1 cellular context compared by ENCODE assay signal in the genomic region with DNA sequence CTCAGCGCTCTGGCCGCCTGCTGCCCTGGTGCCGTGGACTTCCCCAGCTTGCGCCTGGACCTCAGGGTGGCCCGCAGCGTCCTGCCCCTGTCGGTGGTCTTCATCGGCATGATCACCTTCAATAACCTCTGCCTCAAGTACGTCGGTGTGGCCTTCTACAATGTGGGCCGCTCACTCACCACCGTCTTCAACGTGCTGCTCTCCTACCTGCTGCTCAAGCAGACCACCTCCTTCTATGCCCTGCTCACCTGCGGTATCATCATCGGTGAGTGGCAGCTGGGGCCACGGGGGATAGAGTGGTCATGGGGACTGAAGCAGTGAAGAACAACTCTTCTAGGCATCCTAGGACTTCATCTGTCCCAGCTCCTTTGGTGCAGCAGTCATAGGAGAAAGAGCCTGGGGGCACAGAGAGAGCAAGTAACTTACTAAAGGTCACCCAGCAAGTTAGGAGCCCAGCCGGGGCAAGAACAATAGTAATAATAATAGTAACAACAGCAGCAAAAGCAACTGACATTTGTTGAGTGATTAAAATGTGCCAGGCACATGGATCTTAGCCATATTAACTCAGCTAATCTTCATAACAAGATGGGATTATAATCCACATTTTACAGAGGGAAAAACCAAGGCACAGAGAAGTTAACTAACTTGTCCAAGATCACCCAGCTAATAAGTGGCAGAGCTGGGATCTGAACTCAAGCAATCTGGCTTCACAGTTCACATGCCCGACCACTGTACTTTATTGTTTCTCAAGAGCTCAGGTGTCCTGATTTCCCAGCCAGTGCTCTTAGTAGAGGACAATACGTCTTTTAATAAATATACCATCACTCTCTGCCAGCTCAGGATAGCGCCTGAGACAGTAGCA.
TF ChIP-seq lines count a peak whose summit lies in the region.

No MANE protein-coding gene starts in this region.

TF ChIP-seq in H1, 55 proteins besides CTCF, POLR2A, EP300 and RAD21:
- TF ChIP-seq EZH2 (IDR thresholded peaks at IDR 0.05; ENCODE audit: low read depth, low read length, severe bottlenecking) (no peak), SP4 (IDR thresholded peaks at IDR 0.05; ENCODE audit: low read length) (no peak), POLR2AphosphoS5 (IDR thresholded peaks at IDR 0.05; ENCODE audit: low read depth, low read length) (no peak), GTF2F1 (IDR thresholded peaks at IDR 0.05; ENCODE audit: borderline replicate concordance, low read depth, low read length) (no peak), ASH2L (IDR thresholded peaks at IDR 0.05; ENCODE audit: low read length) (no peak), ZNF274 (IDR thresholded peaks at IDR 0.05; ENCODE audit: borderline replicate concordance, extremely low read depth, low read length) (no peak), SP1 (IDR thresholded peaks at IDR 0.05; ENCODE audit: low read depth, low read length) (no peak), SUZ12 (IDR thresholded peaks at IDR 0.05; ENCODE audit: low read length) (no peak), TBP (IDR thresholded peaks at IDR 0.05; ENCODE audit: low read depth, low read length) (no peak), KDM1A (IDR thresholded peaks at IDR 0.05; ENCODE audit: borderline replicate concordance, low read length) (no peak), GABPA (IDR thresholded peaks at IDR 0.05; ENCODE audit: borderline replicate concordance, insufficient read depth, low read length) (no peak), HDAC2 (IDR thresholded peaks at IDR 0.05; ENCODE audit: borderline replicate concordance in 1 of 2, low read depth in 2 of 2, low read length in 2 of 2) (no peak), BRCA1 (IDR thresholded peaks at IDR 0.05; ENCODE audit: low read depth, low read length) (no peak), KDM4A (IDR thresholded peaks at IDR 0.05; ENCODE audit: low read depth, low read length, severe bottlenecking) (no peak), NRF1 (IDR thresholded peaks at IDR 0.05; ENCODE audit: low read depth, low read length) (no peak), CEBPB (IDR thresholded peaks at IDR 0.05; ENCODE audit: low read depth, low read length) (no peak), NANOG (IDR thresholded peaks at IDR 0.05; ENCODE audit: insufficient read depth, low read depth, low read length, poor library complexity, severe bottlenecking) (no peak)
- TF ChIP-seq, protein P1, sequence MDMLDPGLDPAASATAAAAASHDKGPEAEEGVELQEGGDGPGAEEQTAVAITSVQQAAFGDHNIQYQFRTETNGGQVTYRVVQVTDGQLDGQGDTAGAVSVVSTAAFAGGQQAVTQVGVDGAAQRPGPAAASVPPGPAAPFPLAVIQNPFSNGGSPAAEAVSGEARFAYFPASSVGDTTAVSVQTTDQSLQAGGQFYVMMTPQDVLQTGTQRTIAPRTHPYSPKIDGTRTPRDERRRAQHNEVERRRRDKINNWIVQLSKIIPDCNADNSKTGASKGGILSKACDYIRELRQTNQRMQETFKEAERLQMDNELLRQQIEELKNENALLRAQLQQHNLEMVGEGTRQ (IDR thresholded peaks at IDR 0.05; ENCODE audit: low read length) = no peak
- TF ChIP-seq, protein P2, sequence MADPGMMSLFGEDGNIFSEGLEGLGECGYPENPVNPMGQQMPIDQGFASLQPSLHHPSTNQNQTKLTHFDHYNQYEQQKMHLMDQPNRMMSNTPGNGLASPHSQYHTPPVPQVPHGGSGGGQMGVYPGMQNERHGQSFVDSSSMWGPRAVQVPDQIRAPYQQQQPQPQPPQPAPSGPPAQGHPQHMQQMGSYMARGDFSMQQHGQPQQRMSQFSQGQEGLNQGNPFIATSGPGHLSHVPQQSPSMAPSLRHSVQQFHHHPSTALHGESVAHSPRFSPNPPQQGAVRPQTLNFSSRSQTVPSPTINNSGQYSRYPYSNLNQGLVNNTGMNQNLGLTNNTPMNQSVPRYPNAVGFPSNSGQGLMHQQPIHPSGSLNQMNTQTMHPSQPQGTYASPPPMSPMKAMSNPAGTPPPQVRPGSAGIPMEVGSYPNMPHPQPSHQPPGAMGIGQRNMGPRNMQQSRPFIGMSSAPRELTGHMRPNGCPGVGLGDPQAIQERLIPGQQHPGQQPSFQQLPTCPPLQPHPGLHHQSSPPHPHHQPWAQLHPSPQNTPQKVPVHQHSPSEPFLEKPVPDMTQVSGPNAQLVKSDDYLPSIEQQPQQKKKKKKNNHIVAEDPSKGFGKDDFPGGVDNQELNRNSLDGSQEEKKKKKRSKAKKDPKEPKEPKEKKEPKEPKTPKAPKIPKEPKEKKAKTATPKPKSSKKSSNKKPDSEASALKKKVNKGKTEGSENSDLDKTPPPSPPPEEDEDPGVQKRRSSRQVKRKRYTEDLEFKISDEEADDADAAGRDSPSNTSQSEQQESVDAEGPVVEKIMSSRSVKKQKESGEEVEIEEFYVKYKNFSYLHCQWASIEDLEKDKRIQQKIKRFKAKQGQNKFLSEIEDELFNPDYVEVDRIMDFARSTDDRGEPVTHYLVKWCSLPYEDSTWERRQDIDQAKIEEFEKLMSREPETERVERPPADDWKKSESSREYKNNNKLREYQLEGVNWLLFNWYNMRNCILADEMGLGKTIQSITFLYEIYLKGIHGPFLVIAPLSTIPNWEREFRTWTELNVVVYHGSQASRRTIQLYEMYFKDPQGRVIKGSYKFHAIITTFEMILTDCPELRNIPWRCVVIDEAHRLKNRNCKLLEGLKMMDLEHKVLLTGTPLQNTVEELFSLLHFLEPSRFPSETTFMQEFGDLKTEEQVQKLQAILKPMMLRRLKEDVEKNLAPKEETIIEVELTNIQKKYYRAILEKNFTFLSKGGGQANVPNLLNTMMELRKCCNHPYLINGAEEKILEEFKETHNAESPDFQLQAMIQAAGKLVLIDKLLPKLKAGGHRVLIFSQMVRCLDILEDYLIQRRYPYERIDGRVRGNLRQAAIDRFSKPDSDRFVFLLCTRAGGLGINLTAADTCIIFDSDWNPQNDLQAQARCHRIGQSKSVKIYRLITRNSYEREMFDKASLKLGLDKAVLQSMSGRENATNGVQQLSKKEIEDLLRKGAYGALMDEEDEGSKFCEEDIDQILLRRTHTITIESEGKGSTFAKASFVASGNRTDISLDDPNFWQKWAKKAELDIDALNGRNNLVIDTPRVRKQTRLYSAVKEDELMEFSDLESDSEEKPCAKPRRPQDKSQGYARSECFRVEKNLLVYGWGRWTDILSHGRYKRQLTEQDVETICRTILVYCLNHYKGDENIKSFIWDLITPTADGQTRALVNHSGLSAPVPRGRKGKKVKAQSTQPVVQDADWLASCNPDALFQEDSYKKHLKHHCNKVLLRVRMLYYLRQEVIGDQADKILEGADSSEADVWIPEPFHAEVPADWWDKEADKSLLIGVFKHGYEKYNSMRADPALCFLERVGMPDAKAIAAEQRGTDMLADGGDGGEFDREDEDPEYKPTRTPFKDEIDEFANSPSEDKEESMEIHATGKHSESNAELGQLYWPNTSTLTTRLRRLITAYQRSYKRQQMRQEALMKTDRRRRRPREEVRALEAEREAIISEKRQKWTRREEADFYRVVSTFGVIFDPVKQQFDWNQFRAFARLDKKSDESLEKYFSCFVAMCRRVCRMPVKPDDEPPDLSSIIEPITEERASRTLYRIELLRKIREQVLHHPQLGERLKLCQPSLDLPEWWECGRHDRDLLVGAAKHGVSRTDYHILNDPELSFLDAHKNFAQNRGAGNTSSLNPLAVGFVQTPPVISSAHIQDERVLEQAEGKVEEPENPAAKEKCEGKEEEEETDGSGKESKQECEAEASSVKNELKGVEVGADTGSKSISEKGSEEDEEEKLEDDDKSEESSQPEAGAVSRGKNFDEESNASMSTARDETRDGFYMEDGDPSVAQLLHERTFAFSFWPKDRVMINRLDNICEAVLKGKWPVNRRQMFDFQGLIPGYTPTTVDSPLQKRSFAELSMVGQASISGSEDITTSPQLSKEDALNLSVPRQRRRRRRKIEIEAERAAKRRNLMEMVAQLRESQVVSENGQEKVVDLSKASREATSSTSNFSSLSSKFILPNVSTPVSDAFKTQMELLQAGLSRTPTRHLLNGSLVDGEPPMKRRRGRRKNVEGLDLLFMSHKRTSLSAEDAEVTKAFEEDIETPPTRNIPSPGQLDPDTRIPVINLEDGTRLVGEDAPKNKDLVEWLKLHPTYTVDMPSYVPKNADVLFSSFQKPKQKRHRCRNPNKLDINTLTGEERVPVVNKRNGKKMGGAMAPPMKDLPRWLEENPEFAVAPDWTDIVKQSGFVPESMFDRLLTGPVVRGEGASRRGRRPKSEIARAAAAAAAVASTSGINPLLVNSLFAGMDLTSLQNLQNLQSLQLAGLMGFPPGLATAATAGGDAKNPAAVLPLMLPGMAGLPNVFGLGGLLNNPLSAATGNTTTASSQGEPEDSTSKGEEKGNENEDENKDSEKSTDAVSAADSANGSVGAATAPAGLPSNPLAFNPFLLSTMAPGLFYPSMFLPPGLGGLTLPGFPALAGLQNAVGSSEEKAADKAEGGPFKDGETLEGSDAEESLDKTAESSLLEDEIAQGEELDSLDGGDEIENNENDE (IDR thresholded peaks at IDR 0.05; ENCODE audit: insufficient replicate concordance, low read length) = no peak
- TF ChIP-seq, protein P3, sequence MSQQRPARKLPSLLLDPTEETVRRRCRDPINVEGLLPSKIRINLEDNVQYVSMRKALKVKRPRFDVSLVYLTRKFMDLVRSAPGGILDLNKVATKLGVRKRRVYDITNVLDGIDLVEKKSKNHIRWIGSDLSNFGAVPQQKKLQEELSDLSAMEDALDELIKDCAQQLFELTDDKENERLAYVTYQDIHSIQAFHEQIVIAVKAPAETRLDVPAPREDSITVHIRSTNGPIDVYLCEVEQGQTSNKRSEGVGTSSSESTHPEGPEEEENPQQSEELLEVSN (IDR thresholded peaks at IDR 0.05) = no peak
TF ChIP-seq in H1: peak in this region for 0.
